14 cellular contexts compared by ENCODE assay signal in genomic region chr7:50774299-50774698, GRCh38.
"Had no signal": no experiment of that assay in that cellular context is flagged by ENCODE, and none has a peak within 500 bp of the region (broad histone marks: within the 10 kb centered on the region; RNA-seq: fewer than 3 reads in every experiment).

No MANE protein-coding gene starts in this region.

- ATAC-seq: activated naive CD8-positive, alpha-beta T cell treated with anti-CD3 and anti-CD28 coated beads, Interleukin-2, amount 50 U/mL, for 24 hours; heart right ventricle; left colon; right cardiac atrium had no signal

- H3K4me3 ChIP-seq: dorsolateral prefrontal cortex, heart right ventricle, thoracic aorta had no signal

- DNase-seq: activated CD4-positive, alpha-beta memory T cell treated with anti-CD3 and anti-CD28 coated beads, Interleukin-2, amount 10 ng/mL, durations not matched to agents 7 days and 5 days; activated CD4-positive, alpha-beta T cell treated with anti-CD3 and anti-CD28 coated beads, Interleukin-2, amount 10 ng/mL, durations not matched to agents 24 days and 14 days; activated effector memory CD4-positive, alpha-beta T cell treated with anti-CD3 and anti-CD28 coated beads, Interleukin-2, amount 50 U/mL, for 16 hours; activated naive CD4-positive, alpha-beta T cell treated with anti-CD3 and anti-CD28 coated beads, Interleukin-2, amount 50 U/mL, for 16 hours; activated naive CD8-positive, alpha-beta T cell treated with anti-CD3 and anti-CD28 coated beads, Interleukin-2, amount 50 U/mL, for 24 hours; dorsolateral prefrontal cortex; heart right ventricle; islet precursor cell; left colon; right cardiac atrium; stimulated activated CD4-positive, alpha-beta T cell treated with anti-CD3 and anti-CD28 coated beads, Interleukin-4, amount 100 ng/mL, for 24 hours; stimulated activated naive CD4-positive, alpha-beta T cell treated with Interleukin-2 at 50 U/mL for 16 hours; T1000 had no signal
